ENCODE assay signal across 8 cellular contexts in the genomic region with DNA sequence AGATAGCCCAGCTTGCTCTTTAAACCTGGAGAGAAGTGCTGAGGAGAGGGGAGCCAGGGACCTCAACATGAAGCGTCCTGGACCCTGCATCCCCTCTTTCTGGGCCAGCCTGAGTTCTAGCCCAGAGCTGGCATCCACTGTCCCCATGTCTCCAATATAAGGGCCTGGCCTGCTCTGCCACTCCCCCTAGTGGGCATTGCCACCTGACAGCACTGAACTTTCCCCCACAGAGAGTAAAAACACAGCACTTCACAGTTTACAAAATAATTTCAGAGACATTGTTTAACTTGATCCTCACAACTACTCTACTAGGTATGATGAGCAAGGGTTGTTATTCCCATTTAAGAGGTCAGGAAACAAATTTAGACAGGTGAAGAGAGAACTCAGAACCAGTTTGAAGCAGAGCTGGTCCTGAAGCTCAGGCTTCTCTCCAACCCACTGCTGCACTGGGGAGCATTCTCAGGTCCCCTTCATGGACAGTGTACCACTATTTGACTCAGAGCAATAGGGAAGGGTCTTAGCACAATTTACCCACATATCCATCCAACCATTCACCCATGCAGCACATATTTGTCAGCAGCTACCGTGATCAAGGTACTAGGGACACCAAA.
DNase-seq lines count a peak whose midpoint lies in the region; ATAC-seq and TF ChIP-seq lines count a peak whose summit lies in the region.

No MANE protein-coding gene starts in this region.

- no peaks in the 10 kb centered on the region for H3K36me3 ChIP-seq in RWPE2 (ENCODE audit: low read depth)

- H3K9me3 ChIP-seq in RWPE2 (ENCODE audit: severe bottlenecking), result no peaks in the 10 kb centered on the region

- ATAC-seq in HG03442 (IDR thresholded peaks at IDR 0.05; ENCODE audit: unreplicated experiment) (peak; percentile 72), RWPE2 (ENCODE audit: low read depth) (peak; percentile 46; the same call in 1 of the 3 replicates), HG02852 (IDR thresholded peaks at IDR 0.05; ENCODE audit: unreplicated experiment) (no peak)

- DNase-seq in AML-193 (lab: John Stamatoyannopoulos, UW) (peak; percentile 7 to 10), GM13976 (ENCODE audit: low spot score) (peak; percentile 72), RWPE2 (ENCODE audit: low spot score) (no peak), fibroblast of the conjunctiva (ENCODE audit: low read depth) (peak; percentile 9), posterior cingulate gyrus (peak; percentile 22 to 92 (median 54)), activated gamma-delta T cell treated with Interleukin-2 at 50 U/mL for 16 hours (no peak)

- H3K4me3 ChIP-seq in RWPE2 (ENCODE audit: severe bottlenecking), result no peak overlapping the region

- intact Hi-C loops in posterior cingulate gyrus (cut with DNase I), result no loop called here

- no peaks in the 10 kb centered on the region for H3K4me1 ChIP-seq in RWPE2 (ENCODE audit: insufficient read depth, poor library complexity, severe bottlenecking)

- in situ Hi-C loops in GM13976 (cut with MboI; ENCODE audit: low sequenced_read_pairs, unreplicated experiment), result no loop called here

- TF ChIP-seq CTCF in GM13976 (IDR thresholded peaks at IDR 0.05; ENCODE audit: borderline replicate concordance, control extremely low read depth, extremely low read depth, insufficient read depth, missing control alignments) (peak; percentile 59), RWPE2 (IDR thresholded peaks at IDR 0.05; ENCODE audit: poor library complexity, severe bottlenecking) (peak; percentile 55)

- no peaks in the 10 kb centered on the region for H3K27me3 ChIP-seq in RWPE2 (ENCODE audit: insufficient read depth, poor library complexity, severe bottlenecking)

- H3K27ac ChIP-seq in RWPE2 (ENCODE audit: poor library complexity, severe bottlenecking), result no peak overlapping the region

Comparison
In these comparisons a context has a peak if more than half of its experiments do, and no peak if none do; other contexts are left out.
1. DNase-seq: peak in AML-193 (2 of 2), GM13976 (single experiment), fibroblast of the conjunctiva (single experiment) and posterior cingulate gyrus (10 of 10); none in RWPE2 (single experiment) and activated gamma-delta T cell treated with Interleukin-2 at 50 U/mL for 16 hours (single experiment).